ENCODE assay signal across 8 cellular contexts in genomic region chr21:36747815-36748381, GRCh38. TPM values are rescaled to one million over a fixed set of nuclear protein-coding genes. Genes with fewer than 3 reads are reported as not detected.
A peak's percentile ranks its signal among the peaks of the same experiment; 100 is the strongest.
DNase-seq lines count a peak whose midpoint lies in the region; ATAC-seq and TF ChIP-seq lines count a peak whose summit lies in the region.

No MANE protein-coding gene starts in this region.

- H3K79me2 ChIP-seq in OCI-LY7 (ENCODE audit: insufficient read depth, low read depth, low read length), result no peaks in the 10 kb centered on the region

- H4K20me1 ChIP-seq in OCI-LY7 (ENCODE audit: insufficient read depth, low read length), result no peaks in the 10 kb centered on the region

- no peak for TF ChIP-seq POLR2A in NB4 (IDR thresholded peaks at IDR 0.05; ENCODE audit: extremely low read depth, insufficient read length)

- H2AFZ ChIP-seq in OCI-LY7 (ENCODE audit: low read length), result no peak overlapping the region

- intact Hi-C loops in left ventricle myocardium superior (cut with micrococcal nuclease), result loop anchor here (10.0 kb wide), 1 partner anchor 177 kb away; no protein-coding TSS in a partner anchor
- intact Hi-C loops in OCI-LY7 (cut with micrococcal nuclease; ENCODE audit: unreplicated experiment), result no loop called here

- H3K4me1 ChIP-seq in OCI-LY7 (ENCODE audit: insufficient read depth, low read length, poor library complexity, severe bottlenecking), result no peaks in the 10 kb centered on the region

- no peaks in the 10 kb centered on the region for H3K9me2 ChIP-seq in OCI-LY7 (ENCODE audit: insufficient read depth, low read length)

- peak; percentile 8 for TF ChIP-seq CTCF in NB4 (IDR thresholded peaks at IDR 0.05; ENCODE audit: low read depth, low read length)
- no peak for TF ChIP-seq CTCF in OCI-LY7 (conservative IDR thresholded peaks at IDR 0.05; ENCODE audit: low read length)

- DNase-seq in EL (peak; percentile 47), NB4 (ENCODE audit: low read depth) (peak; percentile 60), left ventricle myocardium superior (peak; percentile 77), putamen (ENCODE audit: low spot score) (peak; percentile 55), OCI-LY7 (ENCODE audit: low spot score) (no peak)
- DNase-seq in activated naive CD4-positive, alpha-beta T cell treated with anti-CD3 and anti-CD28 coated beads, Interleukin-2, amount 50 U/mL, for 16 hours, result peak; percentile 24

- ATAC-seq in left ventricle myocardium superior, result peak; percentile 79
- no peak for ATAC-seq in HG03457 (IDR thresholded peaks at IDR 0.05; ENCODE audit: unreplicated experiment)
- no peak for ATAC-seq in GM21390 (IDR thresholded peaks at IDR 0.05; ENCODE audit: unreplicated experiment)

- H3K4me2 ChIP-seq in OCI-LY7 (ENCODE audit: low read length), result no peak overlapping the region

- no peaks in the 10 kb centered on the region for H3K9me3 ChIP-seq in OCI-LY7 (ENCODE audit: low read length)

- H3K36me3 ChIP-seq in OCI-LY7 (ENCODE audit: insufficient read depth, low read length), result no peaks in the 10 kb centered on the region

- POLR2A ChIA-PET in OCI-LY7 (lab: Charles Lee), result no interaction called here

- no TSS peak for BruUV-seq in OCI-LY7 (replicated peaks; lab: Mats Ljungman, UMichigan)

- H3K4me3 ChIP-seq in NB4 (ENCODE audit: low read depth, low read length) (no peak overlapping the region), OCI-LY7 (ENCODE audit: low read depth, low read length, poor library complexity, severe bottlenecking) (no peak overlapping the region)

- H3K27ac ChIP-seq in OCI-LY7 (ENCODE audit: low read depth, low read length, poor library complexity, severe bottlenecking), result no peak overlapping the region

- CTCF ChIA-PET in OCI-LY7 (lab: Charles Lee; ENCODE audit: unreplicated experiment), result no interaction called here

RNA-seq across cellular contexts. Expression of gene SIM2, which starts 49.0 kb away (rescaled TPM):
- total RNA-seq in left ventricle myocardium superior, result not detected
- not detected in 2 replicates for total RNA-seq in OCI-LY7 (2014; rRNA removed; shearing (Covaris generic))
- total RNA-seq in OCI-LY7 (2022), result not detected in 2 replicates
